ENCODE assay signal across 17 cellular contexts in the genomic region with DNA sequence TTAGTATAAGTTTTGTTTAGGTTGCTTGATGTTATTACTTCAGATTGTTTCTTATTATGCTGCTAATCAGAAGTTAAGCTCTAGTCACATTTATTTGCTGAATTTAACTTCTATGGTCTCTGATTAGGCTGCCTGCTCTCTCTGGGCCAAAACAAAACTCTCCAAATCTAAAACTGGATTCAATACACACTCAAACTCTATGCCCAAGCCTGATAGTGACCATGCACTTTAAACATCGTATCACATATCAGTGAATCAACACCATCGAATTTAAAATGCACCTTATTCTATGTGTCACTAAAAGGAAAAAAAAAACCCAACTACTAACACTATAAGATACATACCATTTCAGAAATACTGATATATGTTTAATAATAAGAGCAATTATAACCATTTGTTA.
DNase-seq lines count a peak whose midpoint lies in the region; ATAC-seq and TF ChIP-seq lines count a peak whose summit lies in the region.
"Had no signal": no experiment of that assay in that cellular context is flagged by ENCODE, and none has a peak within 500 bp of the region (broad histone marks: within the 10 kb centered on the region; RNA-seq: fewer than 3 reads in every experiment).

No MANE protein-coding gene starts in this region.

- H3K36me3 ChIP-seq in OCI-LY7 (ENCODE audit: insufficient read depth, low read length) (no peaks in the 10 kb centered on the region), endodermal cell (ENCODE audit: control insufficient read depth, insufficient read depth, low read length) (peaks cover 70% of the 10 kb centered on the region), gastrocnemius medialis (peaks cover 0 to 27% of the 10 kb centered on the region in 2 donors)

- H3K4me3 Mint-ChIP-seq in endodermal cell: no peak overlapping the region
- no peak overlapping the region for H3K4me3 Mint-ChIP-seq in nephron progenitor cell
- H3K4me3 Mint-ChIP-seq: CD4-positive, alpha-beta T cell; H9 had no signal

- H3K27ac ChIP-seq in OCI-LY7 (ENCODE audit: low read depth, low read length, poor library complexity, severe bottlenecking): no peak overlapping the region
- H3K27ac ChIP-seq in endodermal cell (ENCODE audit: low read depth, low read length): no peak overlapping the region
- peak overlapping the region in 2 of 4 donors; percentile 12 to 24 for H3K27ac ChIP-seq in gastrocnemius medialis
- no peak overlapping the region for H3K27ac ChIP-seq in substantia nigra (ENCODE audit: low read depth, low read length, poor library complexity, severe bottlenecking)
- H3K27ac ChIP-seq: A549, C4-2B, HL-60 had no signal

- H3K9me3 Mint-ChIP-seq in endodermal cell: no peaks in the 10 kb centered on the region
- H3K9me3 Mint-ChIP-seq in nephron progenitor cell: no peaks in the 10 kb centered on the region
- H3K9me3 Mint-ChIP-seq: CD4-positive, alpha-beta T cell; H9 had no signal

- H3K4me1 Mint-ChIP-seq in endodermal cell: peaks cover 16% of the 10 kb centered on the region
- peaks cover 16% of the 10 kb centered on the region for H3K4me1 Mint-ChIP-seq in nephron progenitor cell
- H3K4me1 Mint-ChIP-seq: H9 had no signal

- ATAC-seq in gastrocnemius medialis (peak; percentile 51 to 59), HG02678 (IDR thresholded peaks at IDR 0.05; ENCODE audit: unreplicated experiment) (no peak)
- ATAC-seq: A549 had no signal

- TF ChIP-seq CTCF in OCI-LY7 (conservative IDR thresholded peaks at IDR 0.05; ENCODE audit: low read length): no peak
- no peak for TF ChIP-seq CTCF in endodermal cell (conservative IDR thresholded peaks at IDR 0.05)
- no peak for TF ChIP-seq CTCF in nephron progenitor cell (IDR thresholded peaks at IDR 0.05)
- no peak for TF ChIP-seq CTCF in gastrocnemius medialis (IDR thresholded peaks at IDR 0.05 in 4 of 5, conservative IDR thresholded peaks at IDR 0.05 in 1 of 5)

- DNase-seq in OCI-LY7 (ENCODE audit: low spot score): no peak
- no peak for DNase-seq in endodermal cell
- DNase-seq in nephron progenitor cell: no peak
- DNase-seq in gastrocnemius medialis: no peak
- DNase-seq in substantia nigra (lab: John Stamatoyannopoulos, UW): no peak
- DNase-seq in activated CD8-positive, alpha-beta memory T cell treated with anti-CD3 and anti-CD28 coated beads, Interleukin-2, amount 50 U/mL, for 48 hours: no peak
- no peak for DNase-seq in DMS 273 treated with DMSO at 0.1 percent for 48 hours (lab: John Stamatoyannopoulos, UW)
- DNase-seq: AML-193; Caco-2; CD4-positive, alpha-beta T cell; DMS153; DMS79 treated with DMSO at 0.1 percent for 48 hours; H9 had no signal

- H3K27ac Mint-ChIP-seq in endodermal cell (peak overlapping the region; percentile 40), nephron progenitor cell (peak overlapping the region; percentile 65)
- H3K27ac Mint-ChIP-seq: CD4-positive, alpha-beta T cell had no signal

- H3K4me1 ChIP-seq in OCI-LY7 (ENCODE audit: insufficient read depth, low read length, poor library complexity, severe bottlenecking) (peaks cover 15% of the 10 kb centered on the region), endodermal cell (ENCODE audit: control insufficient read depth, insufficient read depth, low read length) (peaks cover 3% of the 10 kb centered on the region), gastrocnemius medialis (peaks cover 0 to 6% of the 10 kb centered on the region in 2 donors)
- H3K4me1 ChIP-seq: Caco-2 had no signal

- peak overlapping the region; percentile 45; the same call in 1 of the 2 replicates for H2AFZ ChIP-seq in OCI-LY7 (ENCODE audit: low read length)

- BruUV-seq in OCI-LY7 (replicated peaks; lab: Mats Ljungman, UMichigan): no TSS peak

- WGBS in endodermal cell (ENCODE audit: insufficient coverage in 1 of 2, insufficient read length in 1 of 2), 2 experiments: 43% methylated on average over 2 of the region's 2 CpGs; no CpG with 5 or more reads in 1 of the 2 experiments

- CTCF ChIA-PET in OCI-LY7 (lab: Charles Lee; ENCODE audit: unreplicated experiment): no interaction called here

- H3K9me3 ChIP-seq in OCI-LY7 (ENCODE audit: low read length) (no peaks in the 10 kb centered on the region), endodermal cell (ENCODE audit: control insufficient read depth, low read length) (no peaks in the 10 kb centered on the region), gastrocnemius medialis (no peaks in the 10 kb centered on the region)
- H3K9me3 ChIP-seq: A549, Caco-2 had no signal

- in situ Hi-C loops in gastrocnemius medialis (cut with MboI; ENCODE audit: low sequenced_read_pairs in 4 of 4): no loop called here

- POLR2A ChIA-PET in OCI-LY7 (lab: Charles Lee): interaction anchor here (0.7 to 1.4 kb wide), 3 partner anchors 9 to 147 kb away, joined by 3 to 4 read pairs (median 4); no protein-coding TSS in a partner anchor

- H3K4me3 ChIP-seq in OCI-LY7 (ENCODE audit: low read depth, low read length, poor library complexity, severe bottlenecking): no peak overlapping the region
- H3K4me3 ChIP-seq in endodermal cell (ENCODE audit: low read length): no peak overlapping the region
- no peak overlapping the region for H3K4me3 ChIP-seq in gastrocnemius medialis
- H3K4me3 ChIP-seq: A549 had no signal

- H3K27me3 Mint-ChIP-seq in endodermal cell (ENCODE audit: insufficient read depth): no peaks in the 10 kb centered on the region
- no peaks in the 10 kb centered on the region for H3K27me3 Mint-ChIP-seq in nephron progenitor cell (ENCODE audit: low read depth, poor library complexity)
- H3K27me3 Mint-ChIP-seq: CD4-positive, alpha-beta T cell had no signal

- no peak overlapping the region for H3K9ac ChIP-seq in endodermal cell (ENCODE audit: extremely low read depth, low read length, poor library complexity, severe bottlenecking)

- intact Hi-C loops in OCI-LY7 (cut with micrococcal nuclease; ENCODE audit: unreplicated experiment): no loop called here
- intact Hi-C loops in gastrocnemius medialis (cut with DNase I; ENCODE audit: low total_unique reads): no loop called here

- H3K9me2 ChIP-seq in OCI-LY7 (ENCODE audit: insufficient read depth, low read length): no peaks in the 10 kb centered on the region

- peaks cover 49% of the 10 kb centered on the region for H3K36me3 Mint-ChIP-seq in endodermal cell (ENCODE audit: low read depth)
- peaks cover 61% of the 10 kb centered on the region for H3K36me3 Mint-ChIP-seq in nephron progenitor cell (ENCODE audit: low read depth)

- no peaks in the 10 kb centered on the region for H4K20me1 ChIP-seq in OCI-LY7 (ENCODE audit: insufficient read depth, low read length)

- TF ChIP-seq POLR2A in gastrocnemius medialis (IDR thresholded peaks at IDR 0.05): no peak

- H3K4me2 ChIP-seq in OCI-LY7 (ENCODE audit: low read length): no peak overlapping the region
- H3K4me2 ChIP-seq: A549 had no signal

- H3K27me3 ChIP-seq in endodermal cell (ENCODE audit: control insufficient read depth, insufficient read depth, low read length, poor library complexity, severe bottlenecking) (no peaks in the 10 kb centered on the region), gastrocnemius medialis (no peaks in the 10 kb centered on the region)

- no peaks in the 10 kb centered on the region for H3K79me2 ChIP-seq in OCI-LY7 (ENCODE audit: insufficient read depth, low read depth, low read length)
